ENCODE assay signal across 7 cellular contexts in genomic region chr2:135985826-135986393, GRCh38. TPM values are rescaled to one million over a fixed set of nuclear protein-coding genes. Genes with fewer than 3 reads are reported as not detected.
DNase-seq lines count a peak whose midpoint lies in the region; ATAC-seq and TF ChIP-seq lines count a peak whose summit lies in the region.

No MANE protein-coding gene starts in this region.

- H3K79me1 ChIP-seq in mesenchymal stem cell (replicated peaks; ENCODE audit: low read length, poor library complexity, severe bottlenecking), result peaks cover 6% of the 10 kb centered on the region

- H3K79me2 ChIP-seq in mammary epithelial cell (ENCODE audit: insufficient read depth, low read length), result peaks cover 37% of the 10 kb centered on the region

- DNase-seq in T-helper 1 cell (peak in 3 of 5 donors; percentile 57 to 78 (median 66)), mammary epithelial cell (no peak), mesenchymal stem cell (no peak), omental fat pad (ENCODE audit: low spot score) (no peak)
- no peak for DNase-seq in stimulated activated effector memory CD8-positive, alpha-beta T cell treated with anti-CD3 and anti-CD28 coated beads, Interleukin-12 subunit alpha, Interleukin-12 subunit beta, amount 100 ng/mL, for 72 hours (ENCODE audit: low spot score in 2 of 2)

- no peaks in the 10 kb centered on the region for H3K9me3 ChIP-seq in mammary epithelial cell (replicated peaks; ENCODE audit: insufficient read depth, low read length)
- no peaks in the 10 kb centered on the region for H3K9me3 ChIP-seq in mesenchymal stem cell (ENCODE audit: control insufficient read depth, low read length)

- H3K27ac Mint-ChIP-seq in stimulated activated effector memory CD8-positive, alpha-beta T cell treated with anti-CD3 and anti-CD28 coated beads, Interleukin-12 subunit alpha, Interleukin-12 subunit beta, amount 100 ng/mL, for 72 hours, result peak overlapping the region; percentile 99

- H3K14ac ChIP-seq in mesenchymal stem cell (ENCODE audit: low read length in 2 of 2), result no peak overlapping the region

- H3K9ac ChIP-seq in mammary epithelial cell (ENCODE audit: insufficient read depth, low read length), result peak overlapping the region; percentile 97
- H3K9ac ChIP-seq in mesenchymal stem cell (ENCODE audit: low read length), result peak overlapping the region; percentile 99

- no peak overlapping the region for H2AK5ac ChIP-seq in mesenchymal stem cell (ENCODE audit: low read length, severe bottlenecking)

- peak overlapping the region; percentile 57 for H2BK15ac ChIP-seq in mesenchymal stem cell (ENCODE audit: low read depth, poor library complexity, severe bottlenecking)

- H3K4me1 ChIP-seq in mammary epithelial cell (ENCODE audit: insufficient read depth, low read length), result peaks cover 3% of the 10 kb centered on the region
- peaks cover 3% of the 10 kb centered on the region for H3K4me1 ChIP-seq in mesenchymal stem cell (ENCODE audit: control insufficient read depth, insufficient read depth, low read depth, low read length)

- H3K27me3 ChIP-seq in mammary epithelial cell (ENCODE audit: insufficient read depth, low read length) (no peaks in the 10 kb centered on the region), mesenchymal stem cell (ENCODE audit: control insufficient read depth in 1 of 2, insufficient read depth in 1 of 2, low read length in 2 of 2) (no peaks in the 10 kb centered on the region)

- peak overlapping the region; percentile 94 for H2AFZ ChIP-seq in mammary epithelial cell (ENCODE audit: low read depth, low read length)
- peak overlapping the region; percentile 80 for H2AFZ ChIP-seq in mesenchymal stem cell (ENCODE audit: low read depth, low read length)

- H4K20me1 ChIP-seq in mammary epithelial cell (ENCODE audit: insufficient read depth, low read length), result no peaks in the 10 kb centered on the region

- peaks cover 30% of the 10 kb centered on the region for H3K4me1 Mint-ChIP-seq in stimulated activated effector memory CD8-positive, alpha-beta T cell treated with anti-CD3 and anti-CD28 coated beads, Interleukin-12 subunit alpha, Interleukin-12 subunit beta, amount 100 ng/mL, for 72 hours

- H3K4me2 ChIP-seq in mammary epithelial cell (ENCODE audit: insufficient read depth, low read depth, low read length) (peak overlapping the region; percentile 89), mesenchymal stem cell (ENCODE audit: low read length, poor library complexity, severe bottlenecking) (peak overlapping the region; percentile 24)

- peak overlapping the region; percentile 99 for H3K27ac ChIP-seq in mammary epithelial cell (ENCODE audit: insufficient read depth, low read depth, low read length)
- peak overlapping the region; percentile 11 for H3K27ac ChIP-seq in mesenchymal stem cell (ENCODE audit: low read length, poor library complexity, severe bottlenecking)

- BruUV-seq in mammary epithelial cell (replicated peaks; lab: Mats Ljungman, UMichigan), result no TSS peak

- H3K4me3 Mint-ChIP-seq in stimulated activated effector memory CD8-positive, alpha-beta T cell treated with anti-CD3 and anti-CD28 coated beads, Interleukin-12 subunit alpha, Interleukin-12 subunit beta, amount 100 ng/mL, for 72 hours, result peak overlapping the region; percentile 79

- CTCF ChIA-PET in mammary epithelial cell (lab: Charles Lee; ENCODE audit: low non-redundant PET), result no interaction called here

- peak overlapping the region; percentile 99 for H4K8ac ChIP-seq in mesenchymal stem cell (ENCODE audit: low read length)

- in situ Hi-C loops in mammary epithelial cell (cut with MboI; ENCODE audit: low sequenced_read_pairs in 2 of 2), result no loop called here

- H2BK5ac ChIP-seq in mesenchymal stem cell (ENCODE audit: low read depth, low read length, poor library complexity, severe bottlenecking), result no peak overlapping the region

- dilution Hi-C loops in mammary epithelial cell (cut with HindIII; ENCODE audit: low sequenced_read_pairs), result no loop called here

- H3K23ac ChIP-seq in mesenchymal stem cell (ENCODE audit: low read length in 2 of 2), result no peak overlapping the region

- H3K9me3 Mint-ChIP-seq in stimulated activated effector memory CD8-positive, alpha-beta T cell treated with anti-CD3 and anti-CD28 coated beads, Interleukin-12 subunit alpha, Interleukin-12 subunit beta, amount 100 ng/mL, for 72 hours, result no peaks in the 10 kb centered on the region

- H3K4ac ChIP-seq in mesenchymal stem cell (ENCODE audit: low read depth in 1 of 2, low read length in 2 of 2), result peak overlapping the region; percentile 15 to 41

- H2BK12ac ChIP-seq in mesenchymal stem cell (ENCODE audit: low read length in 2 of 2), result peak overlapping the region in 1 of 2 experiments; percentile 0

- peak overlapping the region; percentile 76 to 88 for H3K18ac ChIP-seq in mesenchymal stem cell (ENCODE audit: low read depth in 1 of 2, low read length in 2 of 2)

- intact Hi-C loops in mammary epithelial cell (cut with micrococcal nuclease), result loop anchor here (2.0 to 5.0 kb wide), 2 partner anchors 39 to 393 kb away; no protein-coding TSS in a partner anchor

- WGBS in mammary epithelial cell (ENCODE audit: low coverage, missing lambda C conversion rate), result 29% methylated on average over 16 of the region's 19 CpGs
- WGBS in mesenchymal stem cell, result 51% methylated on average over 19 of the region's 19 CpGs

- H3K36me3 Mint-ChIP-seq in stimulated activated effector memory CD8-positive, alpha-beta T cell treated with anti-CD3 and anti-CD28 coated beads, Interleukin-12 subunit alpha, Interleukin-12 subunit beta, amount 100 ng/mL, for 72 hours, result peaks cover 53% of the 10 kb centered on the region

- H3K4me3 ChIP-seq in mammary epithelial cell (replicated peaks in 1 of 3; ENCODE audit: insufficient read depth in 1 of 3, low read depth in 2 of 3, low read length in 3 of 3) (peak overlapping the region; percentile 86 to 95 (median 87)), mesenchymal stem cell (ENCODE audit: insufficient read depth in 1 of 2, low read depth in 1 of 2, low read length in 2 of 2) (peak overlapping the region; percentile 85 to 88)

- H3K36me3 ChIP-seq in mammary epithelial cell (ENCODE audit: insufficient read depth, low read length), result no peaks in the 10 kb centered on the region
- H3K36me3 ChIP-seq in mesenchymal stem cell (ENCODE audit: control insufficient read depth in 1 of 2, insufficient read depth in 2 of 2, low read depth in 1 of 2, low read length in 2 of 2), result peaks cover 0 to 21% of the 10 kb centered on the region in 2 experiments

- peak overlapping the region; percentile 36 for H2BK120ac ChIP-seq in mesenchymal stem cell (ENCODE audit: low read depth, low read length)

- peak overlapping the region; percentile 57 for H4K91ac ChIP-seq in mesenchymal stem cell (ENCODE audit: low read length)

- ATAC-seq in GM19328 (IDR thresholded peaks at IDR 0.05; ENCODE audit: unreplicated experiment) (peak; percentile 48), HG03175 (IDR thresholded peaks at IDR 0.05; ENCODE audit: unreplicated experiment) (peak; percentile 31), omental fat pad (ENCODE audit: low FRiP score) (no peak)
- peak; percentile 69 for ATAC-seq in stimulated activated effector memory CD8-positive, alpha-beta T cell treated with anti-CD3 and anti-CD28 coated beads, Interleukin-12 subunit alpha, Interleukin-12 subunit beta, amount 100 ng/mL, for 72 hours

- TF ChIP-seq CTCF in mammary epithelial cell (conservative IDR thresholded peaks at IDR 0.05 in 1 of 2, IDR thresholded peaks at IDR 0.05 in 1 of 2; ENCODE audit: extremely low read depth in 1 of 2, insufficient read depth in 1 of 2, low read depth in 1 of 2, low read length in 2 of 2) (no peak), omental fat pad (IDR thresholded peaks at IDR 0.05) (no peak)

RNA-seq across cellular contexts. Expression of gene DARS1, which starts 0.5 kb away (rescaled TPM):
- total RNA-seq in mammary epithelial cell (10 to 100 TPM; 64.3 to 68.8 TPM), omental fat pad (10 to 100 TPM; 59.3 to 76.3 (median 68.2) TPM)
- 61.4 TPM for polyA plus RNA-seq in mammary epithelial cell
- 18.0 TPM for polyA minus RNA-seq in mammary epithelial cell
- 62.0 TPM for polyA plus RNA-seq in mesenchymal stem cell (2013, experiment 1 of 2)
- polyA plus RNA-seq in mesenchymal stem cell (2013, experiment 2 of 2), result 68.1 TPM

Comparison
In these comparisons a context has a peak if more than half of its experiments do, and no peak if none do; other contexts are left out.
1. DNase-seq: peak in T-helper 1 cell (3 of 5); none in mammary epithelial cell (single experiment), mesenchymal stem cell (single experiment), stimulated activated effector memory CD8-positive, alpha-beta T cell treated with anti-CD3 and anti-CD28 coated beads, Interleukin-12 subunit alpha, Interleukin-12 subunit beta, amount 100 ng/mL, for 72 hours (0 of 2) and omental fat pad (single experiment).